ENCODE assay signal across 1 cellular context in the genomic region with DNA sequence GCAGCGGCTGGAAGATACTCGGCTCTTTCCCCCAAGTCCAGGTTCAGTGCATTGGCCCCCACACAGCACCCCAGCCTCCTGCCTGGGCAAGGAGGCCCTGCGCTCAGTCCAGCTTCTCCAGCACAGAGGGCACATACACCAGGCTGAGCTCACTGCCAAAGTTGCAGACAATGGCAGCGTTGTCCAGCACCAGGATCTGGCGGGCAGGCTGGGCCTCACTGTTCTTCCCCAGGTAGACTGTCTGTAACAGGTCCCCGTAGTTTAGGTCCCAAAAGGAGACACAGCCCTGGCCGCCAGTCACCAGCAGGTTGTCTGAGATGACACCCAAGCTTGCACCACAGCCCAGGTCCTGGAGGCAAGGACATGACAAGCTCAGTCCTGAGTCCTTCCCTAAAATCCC.
TF ChIP-seq lines count a peak whose summit lies in the region.

No MANE protein-coding gene starts in this region.

TF ChIP-seq in H1, 55 proteins besides CTCF, POLR2A, EP300 and RAD21 (continued from another document):
- TF ChIP-seq, protein P1, sequence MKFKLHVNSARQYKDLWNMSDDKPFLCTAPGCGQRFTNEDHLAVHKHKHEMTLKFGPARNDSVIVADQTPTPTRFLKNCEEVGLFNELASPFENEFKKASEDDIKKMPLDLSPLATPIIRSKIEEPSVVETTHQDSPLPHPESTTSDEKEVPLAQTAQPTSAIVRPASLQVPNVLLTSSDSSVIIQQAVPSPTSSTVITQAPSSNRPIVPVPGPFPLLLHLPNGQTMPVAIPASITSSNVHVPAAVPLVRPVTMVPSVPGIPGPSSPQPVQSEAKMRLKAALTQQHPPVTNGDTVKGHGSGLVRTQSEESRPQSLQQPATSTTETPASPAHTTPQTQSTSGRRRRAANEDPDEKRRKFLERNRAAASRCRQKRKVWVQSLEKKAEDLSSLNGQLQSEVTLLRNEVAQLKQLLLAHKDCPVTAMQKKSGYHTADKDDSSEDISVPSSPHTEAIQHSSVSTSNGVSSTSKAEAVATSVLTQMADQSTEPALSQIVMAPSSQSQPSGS (IDR thresholded peaks at IDR 0.05; ENCODE audit: low read length), result no peak
- no peak for TF ChIP-seq SIRT6 (IDR thresholded peaks at IDR 0.05; ENCODE audit: low read length)
- TF ChIP-seq HDAC2 (IDR thresholded peaks at IDR 0.05; ENCODE audit: borderline replicate concordance in 1 of 2, low read depth in 2 of 2, low read length in 2 of 2), result no peak
- no peak for TF ChIP-seq POU5F1 (IDR thresholded peaks at IDR 0.05; ENCODE audit: low read depth, low read length)
- no peak for TF ChIP-seq RFX5 (IDR thresholded peaks at IDR 0.05; ENCODE audit: borderline replicate concordance, low read depth, low read length)
- TF ChIP-seq SP4 (IDR thresholded peaks at IDR 0.05; ENCODE audit: low read length), result no peak
- TF ChIP-seq CHD7 (IDR thresholded peaks at IDR 0.05; ENCODE audit: insufficient replicate concordance, low read length), result no peak
- TF ChIP-seq HDAC6 (IDR thresholded peaks at IDR 0.05; ENCODE audit: low read depth, low read length), result no peak
